1 cellular context compared by ENCODE assay signal in the genomic region with DNA sequence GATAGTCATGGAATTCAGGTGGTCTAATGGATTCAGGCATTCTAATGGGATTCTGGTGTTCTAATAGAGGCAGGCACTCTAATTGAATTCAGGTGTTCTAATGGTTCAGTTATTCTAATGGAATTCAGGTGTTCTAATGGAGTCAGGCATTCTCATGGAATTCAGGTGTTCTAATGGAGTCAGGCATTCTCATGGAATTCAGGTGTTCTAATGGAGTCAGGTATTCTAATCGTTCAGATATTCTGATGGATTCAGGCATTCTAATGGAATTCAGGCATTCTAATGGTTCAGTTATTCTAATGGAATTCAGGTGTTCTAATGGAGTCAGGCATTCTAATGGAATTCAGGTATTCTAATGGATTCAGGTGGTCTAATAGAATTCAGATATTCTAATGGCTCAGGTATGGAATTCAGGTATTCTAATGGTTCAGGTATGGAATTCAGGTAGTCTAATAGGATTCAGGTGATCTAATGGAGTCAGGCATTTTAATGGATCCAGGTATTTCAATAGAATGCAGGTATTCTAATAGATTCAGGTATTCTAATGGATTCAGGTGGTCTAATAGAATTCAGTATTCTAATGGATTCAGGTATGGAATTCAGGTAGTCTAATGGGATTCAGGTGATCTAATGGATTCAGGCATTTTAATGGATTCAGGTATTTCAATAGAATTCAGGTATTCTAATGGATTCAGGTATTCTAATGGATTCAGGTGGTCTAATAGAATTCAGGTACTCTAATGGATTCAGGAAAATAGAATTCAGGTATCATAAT.
TF ChIP-seq lines count a peak whose summit lies in the region.

No MANE protein-coding gene starts in this region.

TF ChIP-seq in WTC11, 78 proteins besides CTCF, POLR2A, EP300 and RAD21 (continued from another document):
- TF ChIP-seq, protein P1, sequence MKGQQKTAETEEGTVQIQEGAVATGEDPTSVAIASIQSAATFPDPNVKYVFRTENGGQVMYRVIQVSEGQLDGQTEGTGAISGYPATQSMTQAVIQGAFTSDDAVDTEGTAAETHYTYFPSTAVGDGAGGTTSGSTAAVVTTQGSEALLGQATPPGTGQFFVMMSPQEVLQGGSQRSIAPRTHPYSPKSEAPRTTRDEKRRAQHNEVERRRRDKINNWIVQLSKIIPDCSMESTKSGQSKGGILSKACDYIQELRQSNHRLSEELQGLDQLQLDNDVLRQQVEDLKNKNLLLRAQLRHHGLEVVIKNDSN (CRISPR knock-in tag; IDR thresholded peaks at IDR 0.05) = peak; percentile 54; the same call in 1 of the 2 replicates
- TF ChIP-seq TEAD1 (CRISPR knock-in tag; IDR thresholded peaks at IDR 0.05) = 0 out of 2 replicates have a peak, but pooled peaks have one; percentile 10
TF ChIP-seq in WTC11: peak in this region for 6.
